In the genomic region with DNA sequence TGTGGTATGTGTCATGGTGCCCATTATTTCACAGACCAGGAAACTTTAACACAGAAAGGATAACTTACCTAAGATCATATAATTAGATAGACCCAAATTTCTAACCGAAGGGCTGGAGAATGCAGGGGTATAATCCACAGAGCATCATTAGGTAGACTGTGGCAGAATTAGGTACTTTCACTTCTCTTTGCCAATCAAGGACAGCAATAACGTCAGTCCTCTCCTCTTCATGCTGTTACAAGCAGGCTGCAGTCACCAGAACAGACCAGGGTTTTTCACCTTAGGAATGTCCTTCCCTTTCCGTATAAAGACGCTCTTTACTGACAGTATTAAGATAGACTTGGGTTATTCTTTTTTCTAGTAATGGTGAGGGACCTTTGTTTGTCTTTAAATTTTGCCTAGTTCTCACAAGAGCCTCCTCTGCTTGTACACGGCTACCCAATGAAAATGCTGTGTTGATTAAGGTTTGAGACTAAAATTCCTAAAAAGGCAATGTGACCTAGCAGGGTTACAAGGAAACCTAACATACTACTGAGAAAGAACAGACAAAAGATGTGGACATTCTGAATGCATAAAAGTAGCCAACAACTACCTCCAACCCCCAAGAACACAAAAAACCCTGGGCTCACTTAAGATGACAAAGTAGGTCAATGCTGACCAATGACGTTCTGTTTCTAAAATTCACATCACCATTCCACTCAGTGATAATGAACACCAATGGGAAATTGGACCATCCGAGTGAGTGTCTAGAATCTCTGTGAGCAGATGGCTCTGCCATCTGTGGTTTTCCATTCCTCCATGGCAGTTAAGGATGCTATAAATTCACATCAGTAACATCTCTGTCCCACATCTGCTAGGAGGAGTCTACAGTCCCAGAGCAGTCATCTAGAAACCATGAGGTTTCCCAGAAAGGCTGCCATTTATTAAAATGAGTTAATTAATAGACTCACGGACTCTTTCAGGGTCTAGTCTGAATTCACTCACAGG, we compare ENCODE assay signal across 8 cellular contexts. TPM values are rescaled to one million over a fixed set of nuclear protein-coding genes. Genes with fewer than 3 reads are reported as not detected.
DNase-seq lines count a peak whose midpoint lies in the region; ATAC-seq and TF ChIP-seq lines count a peak whose summit lies in the region.

No MANE protein-coding gene starts in this region.

- POLR2A ChIA-PET in PC-3 (lab: Charles Lee; ENCODE audit: unreplicated experiment) = no interaction called here

- no TSS peak for BruUV-seq in PC-3 (replicated peaks; lab: Mats Ljungman, UMichigan)

- no peaks in the 10 kb centered on the region for H3K9me3 ChIP-seq in PC-3 (ENCODE audit: low read length)
- H3K9me3 ChIP-seq in endocrine pancreas (ENCODE audit: control insufficient read depth, low read length) = no peaks in the 10 kb centered on the region

- H3K9ac ChIP-seq in PC-3 (ENCODE audit: low read length) (peak overlapping the region; percentile 97), endocrine pancreas (ENCODE audit: control insufficient read depth, insufficient read depth, low read length) (no peak overlapping the region)

- H3K4me1 ChIP-seq in PC-3 (ENCODE audit: insufficient read depth, low read length) = peaks cover 22% of the 10 kb centered on the region
- H3K4me1 ChIP-seq in endocrine pancreas (ENCODE audit: control insufficient read depth, insufficient read depth, low read length) = no peaks in the 10 kb centered on the region

- H3K9me2 ChIP-seq in PC-3 (replicated peaks; ENCODE audit: low read length) = no peaks in the 10 kb centered on the region

- CTCF ChIA-PET in PC-3 (lab: Charles Lee) = no interaction called here

- H3F3A ChIP-seq in PC-3 (ENCODE audit: low read length, unreplicated experiment) = no peaks in the 10 kb centered on the region

- intact Hi-C loops in PC-3 (cut with micrococcal nuclease) = loop anchor here (10.0 kb wide), 1 partner anchor 96 kb away; no protein-coding TSS in a partner anchor

- H3K36me3 ChIP-seq in PC-3 (ENCODE audit: low read depth, low read length) (peaks cover 30% of the 10 kb centered on the region; the same call in 1 of the 2 replicates), endocrine pancreas (ENCODE audit: control insufficient read depth, insufficient read depth, low read length) (no peaks in the 10 kb centered on the region)

- H4K20me1 ChIP-seq in PC-3 (ENCODE audit: low read length) = peaks cover 59% of the 10 kb centered on the region

- peaks cover 67% of the 10 kb centered on the region for H3K79me2 ChIP-seq in PC-3 (ENCODE audit: low read length)

- H3K27me3 ChIP-seq in PC-3 (ENCODE audit: low read length) = no peaks in the 10 kb centered on the region
- no peaks in the 10 kb centered on the region for H3K27me3 ChIP-seq in endocrine pancreas (ENCODE audit: control insufficient read depth, insufficient read depth, low read length)

- no peak for TF ChIP-seq CTCF in PC-3 (conservative IDR thresholded peaks at IDR 0.05; ENCODE audit: low read depth, low read length)
- TF ChIP-seq CTCF in retinal pigment epithelial cell (conservative IDR thresholded peaks at IDR 0.05; ENCODE audit: low read depth, low read length) = no peak

- H3K27ac ChIP-seq in PC-3 (ENCODE audit: low read length) = no peak overlapping the region

- H3K4me3 ChIP-seq in PC-3 (ENCODE audit: low read length) (peak overlapping the region; percentile 78), endocrine pancreas (ENCODE audit: control insufficient read depth, insufficient read depth, low read length) (peak overlapping the region; percentile 64), retinal pigment epithelial cell (ENCODE audit: low read length) (peak overlapping the region; percentile 77)

- H3K4me2 ChIP-seq in PC-3 (ENCODE audit: low read length) = peak overlapping the region; percentile 95

- ATAC-seq in HG02798 (IDR thresholded peaks at IDR 0.05; ENCODE audit: poor library complexity, unreplicated experiment) (peak; percentile 33), PC-3 (no peak)

- no peak overlapping the region for H2AFZ ChIP-seq in PC-3 (ENCODE audit: low read length)

- peak; percentile 24 for DNase-seq in NCI-H2227 (lab: John Stamatoyannopoulos, UW; ENCODE audit: unreplicated experiment)
- no peak for DNase-seq in NCI-H2227 treated with DMSO at 0.1 percent for 48 hours (lab: John Stamatoyannopoulos, UW)
- peak; percentile 4 for DNase-seq in PC-3
- no peak for DNase-seq in retinal pigment epithelial cell (ENCODE audit: low read depth)
- no peak for DNase-seq in HK-2 (ENCODE audit: unreplicated experiment)
- no peak for DNase-seq in stimulated activated CD4-positive, alpha-beta T cell treated with anti-CD3 and anti-CD28 coated beads, Interleukin-4, amount 100 ng/mL, for 24 hours

RNA-seq across cellular contexts. Expression of gene PDIA6, which starts 2.1 kb away (rescaled TPM):
- total RNA-seq in PC-3 (2014; rRNA removed) = 350 and 351 TPM in 2 replicates

Comparison
In these comparisons a context has a peak if more than half of its experiments do, and no peak if none do; other contexts are left out.
1. DNase-seq: peak in NCI-H2227 (single experiment) and PC-3 (single experiment); none in NCI-H2227 treated with DMSO at 0.1 percent for 48 hours (single experiment), retinal pigment epithelial cell (single experiment), HK-2 (single experiment) and stimulated activated CD4-positive, alpha-beta T cell treated with anti-CD3 and anti-CD28 coated beads, Interleukin-4, amount 100 ng/mL, for 24 hours (single experiment).
2. Peak in every context shown above with its lines, with median percentiles within 50 percentile points of each other: H3K4me3 ChIP-seq.